In genomic region chr5:41281215-41281810, GRCh38 we compare ENCODE assay signal across 28 cellular contexts.
DNase-seq lines count a peak whose midpoint lies in the region; ATAC-seq and TF ChIP-seq lines count a peak whose summit lies in the region.
"Had no signal": no experiment of that assay in that cellular context is flagged by ENCODE, and none has a peak within 500 bp of the region (broad histone marks: within the 10 kb centered on the region; RNA-seq: fewer than 3 reads in every experiment).

No MANE protein-coding gene starts in this region.

- no peaks in the 10 kb centered on the region for H3K27me3 Mint-ChIP-seq in nephron progenitor cell (ENCODE audit: low read depth, poor library complexity)
- H3K27me3 Mint-ChIP-seq in stimulated activated naive B cell treated with anti-CD40 and anti-IgM and Interleukin-4, amounts not matched to agents 10 μg/mL and 1 μg/mL and 100 μg/mL, for 72 hours = no peaks in the 10 kb centered on the region
- H3K27me3 Mint-ChIP-seq: CD8-positive, alpha-beta memory T cell; central memory CD8-positive, alpha-beta T cell had no signal

- peaks cover 36% of the 10 kb centered on the region for H3K4me1 Mint-ChIP-seq in nephron progenitor cell
- no peaks in the 10 kb centered on the region for H3K4me1 Mint-ChIP-seq in stimulated activated naive B cell treated with anti-CD40 and anti-IgM and Interleukin-4, amounts not matched to agents 10 μg/mL and 1 μg/mL and 100 μg/mL, for 72 hours
- H3K4me1 Mint-ChIP-seq: activated CD4-positive, alpha-beta T cell treated with anti-CD3 and anti-CD28 coated beads, Interleukin-2, amount 10 ng/mL, durations not matched to agents 7 days and 5 days; CD8-positive, alpha-beta memory T cell; central memory CD8-positive, alpha-beta T cell; memory B cell had no signal

- no peaks in the 10 kb centered on the region for H3K9me3 Mint-ChIP-seq in nephron progenitor cell
- no peaks in the 10 kb centered on the region for H3K9me3 Mint-ChIP-seq in stimulated activated naive B cell treated with anti-CD40 and anti-IgM and Interleukin-4, amounts not matched to agents 10 μg/mL and 1 μg/mL and 100 μg/mL, for 72 hours
- H3K9me3 Mint-ChIP-seq: activated CD4-positive, alpha-beta T cell treated with anti-CD3 and anti-CD28 coated beads, Interleukin-2, amount 10 ng/mL, durations not matched to agents 7 days and 5 days; activated T-cell treated with anti-CD3 and anti-CD28 coated beads, Interleukin-2, amount 50 U/mL, for 4 hours; CD8-positive, alpha-beta memory T cell; central memory CD8-positive, alpha-beta T cell; memory B cell had no signal

- no peak for TF ChIP-seq CTCF in nephron progenitor cell (IDR thresholded peaks at IDR 0.05)

- ATAC-seq in GM18867 (IDR thresholded peaks at IDR 0.05; ENCODE audit: unreplicated experiment) (peak; percentile 64), HG02798 (IDR thresholded peaks at IDR 0.05; ENCODE audit: poor library complexity, unreplicated experiment) (peak; percentile 38), HG02623 (IDR thresholded peaks at IDR 0.05; ENCODE audit: unreplicated experiment) (no peak)
- ATAC-seq in stimulated activated naive B cell treated with anti-CD40 and anti-IgM and Interleukin-4, amounts not matched to agents 10 μg/mL and 1 μg/mL and 100 μg/mL, for 72 hours (replicated peaks) = no peak
- ATAC-seq: activated T-cell treated with anti-CD3 and anti-CD28 coated beads, Interleukin-2, amount 50 U/mL, for 4 hours; gastrocnemius medialis had no signal

- DNase-seq in SK-N-DZ (ENCODE audit: low spot score) = peak; percentile 5
- no peak for DNase-seq in nephron progenitor cell
- no peak for DNase-seq in KG1 (lab: John Stamatoyannopoulos, UW)
- DNase-seq in H4 (ENCODE audit: low spot score) = no peak
- DNase-seq in stimulated activated naive B cell treated with anti-CD40 and anti-IgM and Interleukin-4, amounts not matched to agents 10 μg/mL and 1 μg/mL and 100 μg/mL, for 72 hours = no peak
- DNase-seq: ACHN; activated CD4-positive, alpha-beta T cell treated with anti-CD3 and anti-CD28 coated beads, Interleukin-2, amount 10 ng/mL, durations not matched to agents 7 days and 5 days; activated naive CD4-positive, alpha-beta T cell; activated T-cell treated with anti-CD3 and anti-CD28 coated beads, Interleukin-2, amount 50 U/mL, for 4 hours; BE2C; CD8-positive, alpha-beta memory T cell; dermis blood vessel endothelial cell; gastrocnemius medialis; Karpas-422; NCI-H1694 treated with DMSO at 0.1 percent for 48 hours; NCI-H2171; NCI-H510A; NK-92 treated with Interleukin-12 subunit alpha and Interleukin-12 subunit beta, amount 100 ng/mL, for 24 hours; occipital lobe; Right ventricle myocardium superior; spleen; T-helper 9 cell; trophoblast cell had no signal

- H3K27ac Mint-ChIP-seq in nephron progenitor cell = peak overlapping the region; percentile 46
- H3K27ac Mint-ChIP-seq in stimulated activated naive B cell treated with anti-CD40 and anti-IgM and Interleukin-4, amounts not matched to agents 10 μg/mL and 1 μg/mL and 100 μg/mL, for 72 hours = no peak overlapping the region
- H3K27ac Mint-ChIP-seq: activated CD4-positive, alpha-beta T cell treated with anti-CD3 and anti-CD28 coated beads, Interleukin-2, amount 10 ng/mL, durations not matched to agents 7 days and 5 days; CD8-positive, alpha-beta memory T cell; memory B cell had no signal

- H3K4me3 Mint-ChIP-seq in nephron progenitor cell = peak overlapping the region; percentile 2
- H3K4me3 Mint-ChIP-seq in stimulated activated naive B cell treated with anti-CD40 and anti-IgM and Interleukin-4, amounts not matched to agents 10 μg/mL and 1 μg/mL and 100 μg/mL, for 72 hours = no peak overlapping the region
- H3K4me3 Mint-ChIP-seq: activated CD4-positive, alpha-beta T cell treated with anti-CD3 and anti-CD28 coated beads, Interleukin-2, amount 10 ng/mL, durations not matched to agents 7 days and 5 days; activated T-cell treated with anti-CD3 and anti-CD28 coated beads, Interleukin-2, amount 50 U/mL, for 4 hours; CD8-positive, alpha-beta memory T cell; central memory CD8-positive, alpha-beta T cell; memory B cell had no signal

- no peaks in the 10 kb centered on the region for H3K36me3 Mint-ChIP-seq in nephron progenitor cell (ENCODE audit: low read depth)
- H3K36me3 Mint-ChIP-seq in stimulated activated naive B cell treated with anti-CD40 and anti-IgM and Interleukin-4, amounts not matched to agents 10 μg/mL and 1 μg/mL and 100 μg/mL, for 72 hours = no peaks in the 10 kb centered on the region
- H3K36me3 Mint-ChIP-seq: CD8-positive, alpha-beta memory T cell; memory B cell had no signal

Comparison
In these comparisons a context has a peak if more than half of its experiments do, and no peak if none do; other contexts are left out.
1. ATAC-seq: peak in GM18867 (single experiment) and HG02798 (single experiment); none in stimulated activated naive B cell treated with anti-CD40 and anti-IgM and Interleukin-4, amounts not matched to agents 10 μg/mL and 1 μg/mL and 100 μg/mL, for 72 hours (0 of 2) and HG02623 (single experiment).